ENCODE assay signal across 9 cellular contexts in genomic region chr2:43427032-43427424, GRCh38.
DNase-seq lines count a peak whose midpoint lies in the region; ATAC-seq, FAIRE-seq and TF ChIP-seq lines count a peak whose summit lies in the region.
"Had no signal": no experiment of that assay in that cellular context is flagged by ENCODE, and none has a peak within 500 bp of the region (broad histone marks: within the 10 kb centered on the region; RNA-seq: fewer than 3 reads in every experiment).

No MANE protein-coding gene starts in this region.

- no peaks in the 10 kb centered on the region for H3K27me3 Mint-ChIP-seq in activated T-cell treated with anti-CD3 and anti-CD28 coated beads, Interleukin-2, amount 50 U/mL, for 24 hours
- no peaks in the 10 kb centered on the region for H3K27me3 Mint-ChIP-seq in activated T-cell treated with anti-CD3 and anti-CD28 coated beads, Interleukin-2, amount 50 U/mL, for 4 hours (ENCODE audit: low read depth)
- H3K27me3 Mint-ChIP-seq in activated T-helper 17 cell treated with anti-CD3 and anti-CD28 coated beads, Interleukin-2, amount 50 U/mL, for 72 hours = no peaks in the 10 kb centered on the region

- WGBS in right lobe of liver (ENCODE audit: insufficient coverage, low coverage, low lambda C conversion rate, missing lambda C conversion rate) = 75% methylated on average over 5 of the region's 8 CpGs
- WGBS in transverse colon (ENCODE audit: low coverage in 1 of 2), 2 donors = 88 to 89% methylated on average over 8 of the region's 8 CpGs

- ATAC-seq in activated T-cell treated with anti-CD3 and anti-CD28 coated beads, Interleukin-2, amount 50 U/mL, for 4 hours = no peak
- ATAC-seq in activated T-helper 17 cell treated with anti-CD3 and anti-CD28 coated beads, Interleukin-2, amount 50 U/mL, for 72 hours (replicated peaks) = no peak
- ATAC-seq in right lobe of liver (no peak), GM19463 (IDR thresholded peaks at IDR 0.05; ENCODE audit: unreplicated experiment) (no peak)

- H3K36me3 ChIP-seq in right lobe of liver (no peaks in the 10 kb centered on the region), transverse colon (no peaks in the 10 kb centered on the region)

- H3K4me3 Mint-ChIP-seq in activated T-cell treated with anti-CD3 and anti-CD28 coated beads, Interleukin-2, amount 50 U/mL, for 24 hours = peak overlapping the region; percentile 38
- no peak overlapping the region for H3K4me3 Mint-ChIP-seq in activated T-cell treated with anti-CD3 and anti-CD28 coated beads, Interleukin-2, amount 50 U/mL, for 4 hours
- peak overlapping the region; percentile 64 for H3K4me3 Mint-ChIP-seq in activated T-helper 17 cell treated with anti-CD3 and anti-CD28 coated beads, Interleukin-2, amount 50 U/mL, for 72 hours

- peak overlapping the region; percentile 58 to 75 (median 67) for H3K27ac ChIP-seq in right lobe of liver
- peak overlapping the region; percentile 79 to 82 (median 80) for H3K27ac ChIP-seq in transverse colon

- H3K9me3 Mint-ChIP-seq in activated T-cell treated with anti-CD3 and anti-CD28 coated beads, Interleukin-2, amount 50 U/mL, for 24 hours = no peaks in the 10 kb centered on the region
- no peaks in the 10 kb centered on the region for H3K9me3 Mint-ChIP-seq in activated T-cell treated with anti-CD3 and anti-CD28 coated beads, Interleukin-2, amount 50 U/mL, for 4 hours
- H3K9me3 Mint-ChIP-seq in activated T-helper 17 cell treated with anti-CD3 and anti-CD28 coated beads, Interleukin-2, amount 50 U/mL, for 72 hours = no peaks in the 10 kb centered on the region

- no peak for TF ChIP-seq CTCF in right lobe of liver (IDR thresholded peaks at IDR 0.05)
- no peak for TF ChIP-seq CTCF in transverse colon (IDR thresholded peaks at IDR 0.05)

- TF ChIP-seq EP300 in transverse colon (IDR thresholded peaks at IDR 0.05; ENCODE audit: low read depth) = no peak

- FAIRE-seq in frontal cortex (lab: Jason Lieb, UNC) = no peak

- intact Hi-C loops in right lobe of liver (cut with DNase I) = no loop called here
- intact Hi-C loops in transverse colon (cut with DNase I; ENCODE audit: low total_unique reads) = no loop called here

- H3K36me3 Mint-ChIP-seq in activated T-cell treated with anti-CD3 and anti-CD28 coated beads, Interleukin-2, amount 50 U/mL, for 24 hours (ENCODE audit: low read depth) = peaks cover 72% of the 10 kb centered on the region
- H3K36me3 Mint-ChIP-seq in activated T-cell treated with anti-CD3 and anti-CD28 coated beads, Interleukin-2, amount 50 U/mL, for 4 hours (ENCODE audit: insufficient read depth) = peaks cover 24% of the 10 kb centered on the region
- peaks cover 59% of the 10 kb centered on the region for H3K36me3 Mint-ChIP-seq in activated T-helper 17 cell treated with anti-CD3 and anti-CD28 coated beads, Interleukin-2, amount 50 U/mL, for 72 hours (ENCODE audit: low read depth)

- no peaks in the 10 kb centered on the region for H3K27me3 ChIP-seq in right lobe of liver
- no peaks in the 10 kb centered on the region for H3K27me3 ChIP-seq in transverse colon

- H3K4me3 ChIP-seq in right lobe of liver (no peak overlapping the region), transverse colon (no peak overlapping the region)

- H3K9me3 ChIP-seq in right lobe of liver (no peaks in the 10 kb centered on the region), transverse colon (no peaks in the 10 kb centered on the region)

- peak overlapping the region; percentile 74 for H3K27ac Mint-ChIP-seq in activated T-cell treated with anti-CD3 and anti-CD28 coated beads, Interleukin-2, amount 50 U/mL, for 24 hours
- H3K27ac Mint-ChIP-seq in activated T-helper 17 cell treated with anti-CD3 and anti-CD28 coated beads, Interleukin-2, amount 50 U/mL, for 72 hours = peak overlapping the region; percentile 83

- DNase-seq in activated T-cell treated with anti-CD3 and anti-CD28 coated beads, Interleukin-2, amount 50 U/mL, for 24 hours = no peak
- DNase-seq in activated T-cell treated with anti-CD3 and anti-CD28 coated beads, Interleukin-2, amount 50 U/mL, for 4 hours = no peak
- DNase-seq in right lobe of liver (no peak), transverse colon (no peak), pons (ENCODE audit: low spot score) (no peak), frontal cortex (ENCODE audit: low spot score in 2 of 2) (no peak)
- DNase-seq: glutamatergic neuron had no signal

- peaks cover 0 to 36% (median 18%) of the 10 kb centered on the region in 4 donors for H3K4me1 ChIP-seq in right lobe of liver
- peaks cover 21 to 40% (median 38%) of the 10 kb centered on the region in 4 donors for H3K4me1 ChIP-seq in transverse colon

- no peak for TF ChIP-seq POLR2A in right lobe of liver (IDR thresholded peaks at IDR 0.05)
- no peak for TF ChIP-seq POLR2A in transverse colon (IDR thresholded peaks at IDR 0.05)

- in situ Hi-C loops in transverse colon (cut with MboI; ENCODE audit: low pct_ligation_motif_present in 1 of 4, low pct_unique_long_range_greater_than_20kb in 1 of 4, low sequenced_read_pairs in 3 of 4) = no loop called here

- H3K4me1 Mint-ChIP-seq in activated T-cell treated with anti-CD3 and anti-CD28 coated beads, Interleukin-2, amount 50 U/mL, for 24 hours (ENCODE audit: low read depth) = peaks cover 41% of the 10 kb centered on the region
- H3K4me1 Mint-ChIP-seq in activated T-cell treated with anti-CD3 and anti-CD28 coated beads, Interleukin-2, amount 50 U/mL, for 4 hours (ENCODE audit: low read depth) = peaks cover 37% of the 10 kb centered on the region
- H3K4me1 Mint-ChIP-seq in activated T-helper 17 cell treated with anti-CD3 and anti-CD28 coated beads, Interleukin-2, amount 50 U/mL, for 72 hours = peaks cover 26% of the 10 kb centered on the region
